2 cellular contexts compared by ENCODE assay signal in the genomic region with DNA sequence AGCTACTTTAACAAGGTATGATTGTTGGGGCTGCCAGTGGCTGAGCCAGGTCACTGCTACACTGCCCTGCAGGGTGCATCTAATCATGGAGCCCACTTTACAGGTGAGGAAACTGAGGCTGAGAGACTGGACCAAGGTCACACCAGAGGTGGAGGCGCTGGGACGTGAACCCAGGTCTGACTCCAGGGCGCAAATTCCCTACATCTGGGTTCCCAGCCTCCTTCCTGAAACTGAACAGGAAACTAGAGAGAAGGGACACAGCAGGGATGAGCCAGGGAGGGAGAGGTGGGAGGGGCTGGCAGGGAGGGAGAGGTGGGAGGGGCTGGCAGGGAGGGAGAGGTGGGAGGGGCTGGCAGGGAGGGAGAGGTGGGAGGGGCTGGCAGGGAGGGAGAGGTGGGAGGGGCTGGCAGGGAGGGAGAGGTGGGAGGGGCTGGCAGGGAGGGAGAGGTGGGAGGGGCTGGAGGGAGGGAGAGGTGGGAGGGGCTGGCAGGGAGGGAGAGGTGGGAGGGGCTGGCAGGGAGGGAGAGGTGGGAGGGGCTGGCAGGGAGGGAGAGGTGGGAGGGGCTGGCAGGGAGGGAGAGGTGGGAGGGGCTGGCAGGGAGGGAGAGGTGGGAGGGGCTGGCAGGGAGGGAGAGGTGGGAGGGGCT.
TF ChIP-seq lines count a peak whose summit lies in the region.
"Not testable (repeated sequence)": the region's sequence is repeated elsewhere in the genome, so short reads cannot be mapped to it uniquely, and the experiment has no call there.

No MANE protein-coding gene starts in this region.

TF ChIP-seq in K562, 482 proteins besides CTCF, POLR2A, EP300 and RAD21:
- TF ChIP-seq ESRRA (IDR thresholded peaks at IDR 0.05; ENCODE audit: borderline replicate concordance, low read depth) (peak; percentile 70), MAZ (CRISPR knock-in tag; conservative IDR thresholded peaks at IDR 0.05 in 1 of 2, IDR thresholded peaks at IDR 0.05 in 1 of 2) (0 out of 4 replicates have a peak, but pooled peaks of 1 of the 2 experiments have one; percentile 13), BCOR (IDR thresholded peaks at IDR 0.05) (peak; percentile 70), SP1 (CRISPR knock-in tag; IDR thresholded peaks at IDR 0.05) (0 out of 2 replicates have a peak, but pooled peaks have one; percentile 13), KDM1A (IDR thresholded peaks at IDR 0.05) (peak in 1 of 2 experiments; percentile 65; a peak in 1 of 4 replicates)

TF ChIP-seq in HepG2, 621 proteins besides CTCF, POLR2A, EP300 and RAD21:
- TF ChIP-seq MAZ (IDR thresholded peaks at IDR 0.05; ENCODE audit: borderline replicate concordance, low read depth, low read length) (peak; percentile 34; the same call in 1 of the 2 replicates), ZSCAN25 (CRISPR knock-in tag; IDR thresholded peaks at IDR 0.05) (0 out of 2 replicates have a peak, but pooled peaks have one; percentile 53), ZNF264 (CRISPR knock-in tag; IDR thresholded peaks at IDR 0.05) (peak; percentile 41; the same call in 1 of the 2 replicates), ZNF629 (CRISPR knock-in tag; conservative IDR thresholded peaks at IDR 0.05) (peak; percentile 71)
- not testable (repeated sequence) for TF ChIP-seq MAZ (CRISPR knock-in tag; IDR thresholded peaks at IDR 0.05; ENCODE audit: low read depth)
